Comparison of ENCODE assay signal across 8 cellular contexts in the genomic region with DNA sequence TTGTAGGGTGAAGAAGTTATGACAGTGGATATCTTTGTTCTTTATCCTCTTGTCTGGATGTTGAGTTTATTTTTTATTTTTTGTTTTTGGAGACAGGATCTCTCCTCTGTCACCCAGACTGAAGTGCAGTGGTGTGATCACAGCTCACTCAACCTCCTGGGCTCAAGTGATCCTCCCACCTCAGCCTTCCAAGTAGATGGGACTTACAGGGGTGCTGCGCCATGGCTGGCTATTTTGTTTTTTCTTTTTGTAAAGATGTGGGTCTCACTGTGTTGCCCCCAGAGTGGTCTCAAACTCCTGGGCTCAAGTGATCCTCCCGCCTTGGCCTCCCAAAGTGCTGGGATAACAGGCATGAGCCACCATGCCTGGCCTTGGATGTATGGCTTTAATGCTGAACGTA. TPM values are rescaled to one million over a fixed set of nuclear protein-coding genes. Genes with fewer than 3 reads are reported as not detected.
DNase-seq lines count a peak whose midpoint lies in the region; ATAC-seq, FAIRE-seq and TF ChIP-seq lines count a peak whose summit lies in the region.
"Not testable (repeated sequence)": the region's sequence is repeated elsewhere in the genome, so short reads cannot be mapped to it uniquely, and the experiment has no call there.

No MANE protein-coding gene starts in this region.

- not testable (repeated sequence) for BruUV-seq in HepG2 (replicated peaks; lab: Mats Ljungman, UMichigan)

- H3K4me3 Mint-ChIP-seq in CD4-positive, alpha-beta memory T cell = peak overlapping the region; percentile 91 to 98 (median 95)
- peak overlapping the region; percentile 63 to 98 (median 95) for H3K4me3 Mint-ChIP-seq in IgD-negative memory B cell
- peak overlapping the region; percentile 83 for H3K4me3 Mint-ChIP-seq in activated B cell treated with CpG ODN at 0.5 μM for 24 hours
- H3K4me3 Mint-ChIP-seq in activated naive CD4-positive, alpha-beta T cell treated with anti-CD3 and anti-CD28 coated beads for 36 hours = peak overlapping the region; percentile 88
- H3K4me3 Mint-ChIP-seq in central memory CD8-positive, alpha-beta T cell = peak overlapping the region; percentile 95
- H3K4me3 Mint-ChIP-seq in type B pancreatic cell = peak overlapping the region; percentile 50

- not testable (repeated sequence) for TF ChIP-seq POLR2A in HepG2 (IDR thresholded peaks at IDR 0.05; ENCODE audit: insufficient read depth in 1 of 2, low read depth in 2 of 2, low read length in 2 of 2)

- not testable (repeated sequence) for H2AFZ ChIP-seq in HepG2 (ENCODE audit: low read length); osteoblast (ENCODE audit: low read length)

- intact Hi-C loops in CD4-positive, alpha-beta memory T cell (cut with micrococcal nuclease); HepG2 (cut with micrococcal nuclease; ENCODE audit: unreplicated experiment): not testable (repeated sequence)
- intact Hi-C loops in activated B cell treated with CpG ODN at 0.5 μM for 24 hours (cut with micrococcal nuclease) = loop anchor here (5.0 to 10.0 kb wide), 4 partner anchors 41 to 921 kb away; partner anchors contain the start of gene SETD1A
- intact Hi-C loops in activated naive CD4-positive, alpha-beta T cell treated with anti-CD3 and anti-CD28 coated beads for 36 hours (cut with micrococcal nuclease) = loop anchor here (2.0 kb wide), 4 partner anchors 17 to 919 kb away; partner anchors contain the start of genes ARMC5, FUS and SETD1A

- DNase-seq in CD4-positive, alpha-beta memory T cell = peak in 1 of 5 donors; percentile 40
- not testable (repeated sequence) for DNase-seq in activated B cell treated with CpG ODN at 0.5 μM for 24 hours; activated naive CD4-positive, alpha-beta T cell treated with anti-CD3 and anti-CD28 coated beads for 36 hours; central memory CD8-positive, alpha-beta T cell (ENCODE audit: low spot score in 2 of 2); HepG2 (ENCODE audit: low spot score); osteoblast (ENCODE audit: insufficient read length, low spot score, missing footprints); type B pancreatic cell (ENCODE audit: extremely low spot score, unreplicated experiment)

- not testable (repeated sequence) for H3K9me3 ChIP-seq in CD4-positive, alpha-beta memory T cell (ENCODE audit: control insufficient read depth in 1 of 2, low read length in 2 of 2); HepG2 (ENCODE audit: low read length); osteoblast (ENCODE audit: low read depth, low read length)

- POLR2A ChIA-PET in CD4-positive, alpha-beta memory T cell (lab: Charles Lee; ENCODE audit: partially characterized antibody) = interaction anchor here (0.9 kb wide), 1 partner anchor 674 kb away, joined by 3 read pairs; the partner anchor contains the start of gene PYCARD
- POLR2A ChIA-PET in activated B cell treated with CpG ODN at 0.5 μM for 24 hours (lab: Charles Lee) = interaction anchor here (3.9 kb wide), 1 partner anchor 417 kb away, joined by 35 read pairs; the partner anchor contains the start of gene ARMC5
- POLR2A ChIA-PET in HepG2 (lab: Yijun Ruan, JAX) = interaction anchor here (1.7 to 1.8 kb wide), 2 partner anchors 163 to 417 kb away, joined by 3 to 9 read pairs; partner anchors contain the start of gene ARMC5

- not testable (repeated sequence) for H3K9me3 Mint-ChIP-seq in CD4-positive, alpha-beta memory T cell; IgD-negative memory B cell; activated B cell treated with CpG ODN at 0.5 μM for 24 hours; activated naive CD4-positive, alpha-beta T cell treated with anti-CD3 and anti-CD28 coated beads for 36 hours; central memory CD8-positive, alpha-beta T cell; type B pancreatic cell

- not testable (repeated sequence) for ATAC-seq in activated B cell treated with CpG ODN at 0.5 μM for 24 hours (ENCODE audit: low read depth); central memory CD8-positive, alpha-beta T cell (replicated peaks; ENCODE audit: extremely low read depth, poor library complexity, severe bottlenecking); HepG2

- in situ Hi-C loops in HepG2 (cut with HindIII; ENCODE audit: extremely low pct_ligation_motif_present, low pct_unique_long_range_greater_than_20kb) = loop anchor here (10.0 kb wide), 2 partner anchors 421 to 881 kb away; partner anchors contain the start of gene ARMC5

- not testable (repeated sequence) for H3K27me3 ChIP-seq in CD4-positive, alpha-beta memory T cell (ENCODE audit: insufficient read depth, low read length); HepG2 (ENCODE audit: control insufficient read depth in 1 of 2, insufficient read depth in 2 of 2, low read length in 2 of 2); osteoblast (ENCODE audit: insufficient read depth, low read length)

- H3K27ac ChIP-seq in CD4-positive, alpha-beta memory T cell (ENCODE audit: low read depth, low read length) = peak overlapping the region; percentile 97
- not testable (repeated sequence) for H3K27ac ChIP-seq in HepG2 (ENCODE audit: extremely low read length, insufficient read depth, low read length)
- peak overlapping the region; percentile 96 for H3K27ac ChIP-seq in osteoblast (ENCODE audit: low read depth, low read length)

- TF ChIP-seq RAD21 in HepG2 (CRISPR knock-in tag; IDR thresholded peaks at IDR 0.05) = not testable (repeated sequence)

- H3K4me1 Mint-ChIP-seq in CD4-positive, alpha-beta memory T cell = peaks cover 64 to 91% (median 74%) of the 10 kb centered on the region in 4 donors
- peaks cover 44 to 72% (median 60%) of the 10 kb centered on the region in 3 donors for H3K4me1 Mint-ChIP-seq in IgD-negative memory B cell
- peaks cover 83% of the 10 kb centered on the region for H3K4me1 Mint-ChIP-seq in activated B cell treated with CpG ODN at 0.5 μM for 24 hours
- H3K4me1 Mint-ChIP-seq in activated naive CD4-positive, alpha-beta T cell treated with anti-CD3 and anti-CD28 coated beads for 36 hours (ENCODE audit: low read depth) = peaks cover 80% of the 10 kb centered on the region
- H3K4me1 Mint-ChIP-seq in central memory CD8-positive, alpha-beta T cell = peaks cover 71% of the 10 kb centered on the region
- H3K4me1 Mint-ChIP-seq in type B pancreatic cell (ENCODE audit: unreplicated experiment) = peaks cover 30% of the 10 kb centered on the region

- not testable (repeated sequence) for TF ChIP-seq EP300 in HepG2 (IDR thresholded peaks at IDR 0.05; ENCODE audit: low read depth in 2 of 2, low read length in 2 of 2); HepG2 (CRISPR knock-in tag; IDR thresholded peaks at IDR 0.05; ENCODE audit: borderline replicate concordance)

- peaks cover 84% of the 10 kb centered on the region for H3K4me1 ChIP-seq in CD4-positive, alpha-beta memory T cell (ENCODE audit: insufficient read depth, low read length)
- peaks cover 81% of the 10 kb centered on the region for H3K4me1 ChIP-seq in HepG2 (ENCODE audit: insufficient read depth, low read length)
- H3K4me1 ChIP-seq in osteoblast (ENCODE audit: insufficient read depth, low read length) = peaks cover 49% of the 10 kb centered on the region

- H3K27me3 Mint-ChIP-seq in CD4-positive, alpha-beta memory T cell; IgD-negative memory B cell; activated B cell treated with CpG ODN at 0.5 μM for 24 hours; activated naive CD4-positive, alpha-beta T cell treated with anti-CD3 and anti-CD28 coated beads for 36 hours (ENCODE audit: low read depth); central memory CD8-positive, alpha-beta T cell; type B pancreatic cell: not testable (repeated sequence)

- not testable (repeated sequence) for FAIRE-seq in HepG2 (lab: Jason Lieb, UNC)

- peak overlapping the region; percentile 90 for H3K4me2 ChIP-seq in HepG2 (ENCODE audit: low read depth, low read length)
- H3K4me2 ChIP-seq in osteoblast (ENCODE audit: insufficient read depth, low read length) = peak overlapping the region; percentile 95

- WGBS in HepG2 (ENCODE audit: low lambda C conversion rate) = 87% methylated on average over 3 of the region's 3 CpGs

- H3K9ac ChIP-seq in HepG2 (ENCODE audit: insufficient read depth, low read depth, low read length) = not testable (repeated sequence)

- H3K36me3 Mint-ChIP-seq in CD4-positive, alpha-beta memory T cell = peaks cover 13 to 58% of the 10 kb centered on the region in 2 donors
- not testable (repeated sequence) for H3K36me3 Mint-ChIP-seq in IgD-negative memory B cell
- H3K36me3 Mint-ChIP-seq in activated B cell treated with CpG ODN at 0.5 μM for 24 hours (ENCODE audit: low read depth) (peaks cover 66% of the 10 kb centered on the region), type B pancreatic cell (peaks cover 28% of the 10 kb centered on the region)
- H3K36me3 Mint-ChIP-seq in activated naive CD4-positive, alpha-beta T cell treated with anti-CD3 and anti-CD28 coated beads for 36 hours (ENCODE audit: low read depth) = peaks cover 67% of the 10 kb centered on the region
- H3K36me3 Mint-ChIP-seq in central memory CD8-positive, alpha-beta T cell (ENCODE audit: insufficient read depth) = peaks cover 34% of the 10 kb centered on the region

- CTCF ChIA-PET in CD4-positive, alpha-beta memory T cell (lab: Charles Lee; ENCODE audit: partially characterized antibody) = interaction anchor here (1.0 kb wide), 1 partner anchor 15 kb away, joined by 5 read pairs; no protein-coding TSS in a partner anchor
- CTCF ChIA-PET in activated B cell treated with CpG ODN at 0.5 μM for 24 hours (lab: Charles Lee) = interaction anchor here (2.0 kb wide), 1 partner anchor 8 kb away, joined by 8 read pairs; no protein-coding TSS in a partner anchor
- CTCF ChIA-PET in activated naive CD4-positive, alpha-beta T cell treated with anti-CD3 and anti-CD28 coated beads for 36 hours (lab: Charles Lee); HepG2 (lab: Yijun Ruan, JAX; ENCODE audit: low intra/inter-chr PET ratio, low total read pairs): not testable (repeated sequence)

- H3K79me2 ChIP-seq in HepG2 (ENCODE audit: insufficient read depth, low read length) (peaks cover 73% of the 10 kb centered on the region), osteoblast (ENCODE audit: insufficient read depth, low read length) (peaks cover 68% of the 10 kb centered on the region)

- H4K20me1 ChIP-seq in HepG2 (ENCODE audit: insufficient read depth, low read length); osteoblast (ENCODE audit: insufficient read depth, low read length): not testable (repeated sequence)

- peak overlapping the region; percentile 87 to 98 (median 95) for H3K27ac Mint-ChIP-seq in CD4-positive, alpha-beta memory T cell
- H3K27ac Mint-ChIP-seq in IgD-negative memory B cell = peak overlapping the region; percentile 11 to 91 (median 20)
- peak overlapping the region; percentile 87 for H3K27ac Mint-ChIP-seq in activated B cell treated with CpG ODN at 0.5 μM for 24 hours
- peak overlapping the region; percentile 96 for H3K27ac Mint-ChIP-seq in activated naive CD4-positive, alpha-beta T cell treated with anti-CD3 and anti-CD28 coated beads for 36 hours
- peak overlapping the region; percentile 99 for H3K27ac Mint-ChIP-seq in central memory CD8-positive, alpha-beta T cell (ENCODE audit: low read depth)
- peak overlapping the region; percentile 44 for H3K27ac Mint-ChIP-seq in type B pancreatic cell

- not testable (repeated sequence) for H3K36me3 ChIP-seq in CD4-positive, alpha-beta memory T cell (ENCODE audit: insufficient read depth, low read length); HepG2 (replicated peaks in 1 of 2; ENCODE audit: control insufficient read depth in 1 of 2, insufficient read depth in 2 of 2, low read length in 2 of 2); osteoblast (ENCODE audit: insufficient read depth, low read length)

- TF ChIP-seq CTCF in activated B cell treated with CpG ODN at 0.5 μM for 24 hours (IDR thresholded peaks at IDR 0.05); HepG2 (CRISPR knock-in tag; IDR thresholded peaks at IDR 0.05); osteoblast (IDR thresholded peaks at IDR 0.05; ENCODE audit: extremely low read depth, low read depth, low read length); type B pancreatic cell (conservative IDR thresholded peaks at IDR 0.05): not testable (repeated sequence)

- H3K4me3 ChIP-seq in CD4-positive, alpha-beta memory T cell (ENCODE audit: low read length in 2 of 2); HepG2 (replicated peaks in 1 of 3; ENCODE audit: insufficient read depth in 1 of 3, low read depth in 2 of 3, low read length in 3 of 3); osteoblast (ENCODE audit: insufficient read depth, low read length): not testable (repeated sequence)

RNA-seq across cellular contexts. Expression of gene ZNF267, which starts 2.5 kb away (rescaled TPM):
- total RNA-seq in CD4-positive, alpha-beta memory T cell = 10 to 100 TPM; 47.4 to 51.9 TPM
- 10 to 100 TPM; 12.4 to 17.3 TPM for polyA plus RNA-seq in CD4-positive, alpha-beta memory T cell
- polyA plus RNA-seq in IgD-negative memory B cell (18.1 TPM), HepG2 (2011; rRNA removed) (3.0 and 3.1 TPM in 2 replicates)
- total RNA-seq in activated B cell treated with CpG ODN at 0.5 μM for 24 hours (93.5 and 99.0 TPM in 2 replicates), HepG2 (2016; rRNA removed; fragmentation: Illumina TruSeq; extraction: Trizol) (30.0 and 42.4 TPM in 2 replicates), osteoblast (9.8 and 11.5 TPM in 2 replicates), type B pancreatic cell (ENCODE audit: low replicate concordance) (15.8 and 16.3 TPM in 2 replicates)
- 10 to 100 TPM; 58.7 to 59.7 TPM for total RNA-seq in activated naive CD4-positive, alpha-beta T cell treated with anti-CD3 and anti-CD28 coated beads for 36 hours
- 4.5 and 5.7 TPM in 2 replicates for total RNA-seq in HepG2 (2016; cell fraction: cytosol; rRNA removed; fragmentation: Illumina TruSeq; extraction: Trizol; ENCODE audit: low read depth)
- 30.7 and 43.3 TPM in 2 replicates for total RNA-seq in HepG2 (2016; cell fraction: insoluble cytoplasmic fraction; rRNA removed; fragmentation: Illumina TruSeq; extraction: Trizol)
- total RNA-seq in HepG2 (2016; cell fraction: membrane; rRNA removed; fragmentation: Illumina TruSeq; extraction: Trizol) = 13.3 and 16.9 TPM in 2 replicates
- total RNA-seq in HepG2 (2016; cell fraction: nucleus; rRNA removed; fragmentation: Illumina TruSeq; extraction: Trizol) = 42.2 and 42.5 TPM in 2 replicates
- 1.4 and 2.0 TPM in 2 replicates for polyA plus RNA-seq in HepG2 (2011; cell fraction: cytosol; rRNA removed)
- 3.2 and 3.3 TPM in 2 replicates for polyA plus RNA-seq in HepG2 (2011; cell fraction: nucleus; rRNA removed)
- polyA plus RNA-seq in HepG2 (2012) = 6.3 and 7.1 TPM in 2 replicates
- 1.0 and 1.2 TPM in 2 replicates for polyA plus RNA-seq in HepG2 (2016; cell fraction: cytosol; fragmentation: Illumina TruSeq; extraction: Trizol; ENCODE audit: low read depth)
- polyA plus RNA-seq in HepG2 (2016; cell fraction: insoluble cytoplasmic fraction; fragmentation: Illumina TruSeq; extraction: Trizol; ENCODE audit: low read depth) = 22.9 and 26.2 TPM in 2 replicates
- 3.2 and 3.4 TPM in 2 replicates for polyA plus RNA-seq in HepG2 (2016; cell fraction: membrane; fragmentation: Illumina TruSeq; extraction: Trizol; ENCODE audit: low read depth)
- 15.0 and 18.6 TPM in 2 replicates for polyA plus RNA-seq in HepG2 (2016; cell fraction: nucleus; fragmentation: Illumina TruSeq; extraction: Trizol; ENCODE audit: insufficient read depth, low read depth)
- polyA minus RNA-seq in HepG2 (2011; rRNA and poly(A)+ RNA removed; ENCODE audit: low replicate concordance) = 6.5 and 9.1 TPM in 2 replicates
- polyA minus RNA-seq in HepG2 (2011; cell fraction: cytosol; rRNA and poly(A)+ RNA removed) = 6.2 and 8.1 TPM in 2 replicates
- polyA minus RNA-seq in HepG2 (2011; cell fraction: nucleus; rRNA and poly(A)+ RNA removed) = 40.3 and 44.5 TPM in 2 replicates

Comparison
In these comparisons a context has a peak if more than half of its experiments do, and no peak if none do; other contexts are left out.
1. H3K27ac Mint-ChIP-seq: peak in every context shown above with its lines; median percentile 99 in central memory CD8-positive, alpha-beta T cell; 96 in activated naive CD4-positive, alpha-beta T cell treated with anti-CD3 and anti-CD28 coated beads for 36 hours; 95 in CD4-positive, alpha-beta memory T cell; 87 in activated B cell treated with CpG ODN at 0.5 μM for 24 hours; 44 in type B pancreatic cell; 20 in IgD-negative memory B cell.